2 cellular contexts compared by ENCODE assay signal in the genomic region with DNA sequence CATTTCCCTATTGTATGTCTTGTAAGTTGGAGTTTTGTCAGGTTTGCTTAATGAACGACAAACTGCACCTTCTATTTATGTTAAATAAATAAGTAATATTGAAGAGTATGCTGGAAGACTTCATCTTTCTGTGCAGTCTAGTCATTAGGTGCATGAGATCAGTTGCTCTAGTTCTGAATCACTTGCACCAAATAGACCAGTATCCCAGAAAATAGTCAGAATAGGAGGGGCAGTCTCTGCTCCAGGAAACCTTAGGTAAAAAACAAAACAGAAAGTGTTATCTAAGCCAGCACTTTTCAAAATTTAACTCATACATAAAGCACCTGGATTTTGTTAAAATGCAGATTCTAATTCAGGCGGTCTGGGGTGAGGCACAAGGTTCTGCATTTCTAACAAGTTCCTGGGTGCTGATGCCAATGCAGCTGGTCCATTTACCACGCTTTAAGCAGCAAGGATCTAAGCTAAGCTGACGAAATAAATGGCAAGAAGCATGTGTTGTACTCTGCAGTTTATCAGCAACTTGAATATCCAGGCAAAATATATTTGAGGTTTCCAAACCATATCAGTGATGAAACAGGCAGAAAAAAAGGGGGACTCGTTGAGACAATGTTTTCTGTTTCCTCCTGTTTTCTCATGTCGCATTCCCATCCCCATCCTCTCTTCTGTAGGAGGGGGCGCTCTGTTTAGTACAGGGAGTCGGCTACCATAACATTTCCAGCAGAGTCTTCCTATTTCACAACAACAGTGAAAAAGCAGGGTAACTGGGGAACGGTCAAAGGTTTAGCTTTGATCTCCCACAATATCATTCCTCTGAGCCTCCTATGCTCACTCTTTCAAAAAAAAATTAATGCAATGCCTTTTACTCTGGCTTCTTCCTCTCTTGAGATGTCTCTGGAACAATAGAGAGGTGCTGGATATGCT.
TF ChIP-seq lines count a peak whose summit lies in the region.

No MANE protein-coding gene starts in this region.

TF ChIP-seq in H1, 55 proteins besides CTCF, POLR2A, EP300 and RAD21:
- TF ChIP-seq POLR2AphosphoS5 (IDR thresholded peaks at IDR 0.05; ENCODE audit: low read depth, low read length) = no peak
- TF ChIP-seq CEBPB (IDR thresholded peaks at IDR 0.05; ENCODE audit: low read depth, low read length) = peak; percentile 19; the same call in 1 of the 2 replicates

TF ChIP-seq in HEK293T, 16 proteins besides CTCF, POLR2A, EP300 and RAD21:
- TF ChIP-seq NFRKB (IDR thresholded peaks at IDR 0.05) (no peak), FOXM1 (IDR thresholded peaks at IDR 0.05; ENCODE audit: borderline replicate concordance) (no peak), HDGF (IDR thresholded peaks at IDR 0.05; ENCODE audit: borderline replicate concordance) (no peak), ARNT (IDR thresholded peaks at IDR 0.05) (no peak)
